In the genomic region with DNA sequence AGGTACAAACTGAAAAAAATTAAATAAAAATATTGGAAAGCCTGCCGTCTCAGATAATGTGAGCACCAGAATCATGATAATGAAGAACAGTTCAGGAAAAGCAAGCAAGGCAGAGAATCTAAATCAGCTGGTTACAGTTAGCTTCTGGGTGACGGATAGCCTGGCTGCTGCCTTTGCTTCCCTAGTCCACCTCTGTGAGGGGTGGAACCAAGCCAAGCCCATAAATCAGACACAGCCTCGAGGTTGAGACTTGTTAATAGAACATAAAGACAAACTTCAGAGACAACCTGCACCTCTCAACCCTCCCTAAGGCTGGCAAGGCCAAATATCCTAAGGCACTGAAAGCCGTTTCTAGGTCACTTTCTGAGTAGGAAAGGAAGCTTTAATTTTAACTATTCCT, we compare ENCODE assay signal across 19 cellular contexts.
DNase-seq lines count a peak whose midpoint lies in the region; ATAC-seq and TF ChIP-seq lines count a peak whose summit lies in the region.
"Had no signal": no experiment of that assay in that cellular context is flagged by ENCODE, and none has a peak within 500 bp of the region (broad histone marks: within the 10 kb centered on the region; RNA-seq: fewer than 3 reads in every experiment).

No MANE protein-coding gene starts in this region.

- H3K4me1 Mint-ChIP-seq in CD4-positive, alpha-beta memory T cell, result peaks cover 5 to 10% (median 7%) of the 10 kb centered on the region in 4 donors
- H3K4me1 Mint-ChIP-seq: H9 had no signal

- H3K9me3 ChIP-seq in OCI-LY7 (ENCODE audit: low read length) (0 out of 2 replicates have a peak, but pooled peaks cover 5% of the 10 kb centered on the region), testis (no peaks in the 10 kb centered on the region)
- no peaks in the 10 kb centered on the region for H3K9me3 ChIP-seq in CD4-positive, alpha-beta memory T cell (ENCODE audit: control insufficient read depth in 1 of 2, low read length in 2 of 2)
- H3K9me3 ChIP-seq: neutrophil had no signal

- no peak overlapping the region for H3K4me3 Mint-ChIP-seq in CD4-positive, alpha-beta memory T cell
- H3K4me3 Mint-ChIP-seq: effector memory CD8-positive, alpha-beta T cell; H9; T-helper 2 cell treated with Interferon-gamma antibody and Interleukin-4, amounts not matched to agents 5 μg/mL and 100 μg/mL, for 36 hours had no signal

- H3K27ac Mint-ChIP-seq in CD4-positive, alpha-beta memory T cell, result no peak overlapping the region
- H3K27ac Mint-ChIP-seq: brain; effector memory CD8-positive, alpha-beta T cell; H9; T-helper 2 cell treated with Interferon-gamma antibody and Interleukin-4, amounts not matched to agents 5 μg/mL and 100 μg/mL, for 36 hours had no signal

- H3K4me3 ChIP-seq in OCI-LY7 (ENCODE audit: low read depth, low read length, poor library complexity, severe bottlenecking) (no peak overlapping the region), testis (no peak overlapping the region)
- H3K4me3 ChIP-seq in CD4-positive, alpha-beta memory T cell (ENCODE audit: low read length in 2 of 2), result no peak overlapping the region
- H3K4me3 ChIP-seq: smooth muscle cell had no signal

- H3K27me3 Mint-ChIP-seq in CD4-positive, alpha-beta memory T cell, result no peaks in the 10 kb centered on the region

- no peaks in the 10 kb centered on the region for H4K20me1 ChIP-seq in OCI-LY7 (ENCODE audit: insufficient read depth, low read length)

- no peak for ATAC-seq in HG03108 (IDR thresholded peaks at IDR 0.05; ENCODE audit: unreplicated experiment)
- ATAC-seq: effector memory CD8-positive, alpha-beta T cell had no signal

- no peaks in the 10 kb centered on the region for H3K9me2 ChIP-seq in OCI-LY7 (ENCODE audit: insufficient read depth, low read length)

- H3K27ac ChIP-seq in OCI-LY7 (ENCODE audit: low read depth, low read length, poor library complexity, severe bottlenecking) (no peak overlapping the region), epithelial cell of prostate (peak overlapping the region; percentile 11), testis (no peak overlapping the region)
- no peak overlapping the region for H3K27ac ChIP-seq in CD4-positive, alpha-beta memory T cell (ENCODE audit: low read depth, low read length)
- H3K27ac ChIP-seq: neutrophil had no signal

- no peak overlapping the region for H3K4me2 ChIP-seq in OCI-LY7 (ENCODE audit: low read length)
- H3K4me2 ChIP-seq: smooth muscle cell had no signal

- H3K36me3 ChIP-seq in OCI-LY7 (ENCODE audit: insufficient read depth, low read length) (no peaks in the 10 kb centered on the region), testis (ENCODE audit: low read depth, missing control alignments) (no peaks in the 10 kb centered on the region)
- no peaks in the 10 kb centered on the region for H3K36me3 ChIP-seq in CD4-positive, alpha-beta memory T cell (ENCODE audit: insufficient read depth, low read length)
- H3K36me3 ChIP-seq: neutrophil had no signal

- CTCF ChIA-PET in OCI-LY7 (lab: Charles Lee; ENCODE audit: unreplicated experiment), result no interaction called here
- CTCF ChIA-PET in CD4-positive, alpha-beta memory T cell (lab: Charles Lee; ENCODE audit: partially characterized antibody), result interaction anchor here (0.7 to 1.3 kb wide), 2 partner anchors 338 to 616 kb away, joined by 3 to 4 read pairs; no protein-coding TSS in a partner anchor

- no peaks in the 10 kb centered on the region for H3K27me3 ChIP-seq in testis
- no peaks in the 10 kb centered on the region for H3K27me3 ChIP-seq in CD4-positive, alpha-beta memory T cell (ENCODE audit: insufficient read depth, low read length)
- H3K27me3 ChIP-seq: neutrophil had no signal

- no peak for TF ChIP-seq CTCF in OCI-LY7 (conservative IDR thresholded peaks at IDR 0.05; ENCODE audit: low read length)
- TF ChIP-seq CTCF in testis (IDR thresholded peaks at IDR 0.05), result no peak

- WGBS in testis, 2 donors, result 26 to 35% methylated on average over 4 of the region's 4 CpGs

- H3K79me2 ChIP-seq in OCI-LY7 (ENCODE audit: insufficient read depth, low read depth, low read length), result no peaks in the 10 kb centered on the region

- H3K36me3 Mint-ChIP-seq in CD4-positive, alpha-beta memory T cell, result peaks cover 0 to 3% of the 10 kb centered on the region in 2 donors
- H3K36me3 Mint-ChIP-seq: brain had no signal

- intact Hi-C loops in OCI-LY7 (cut with micrococcal nuclease; ENCODE audit: unreplicated experiment) (no loop called here), testis (cut with DNase I; ENCODE audit: low total_unique reads) (no loop called here)
- intact Hi-C loops in CD4-positive, alpha-beta memory T cell (cut with micrococcal nuclease), result no loop called here

- no TSS peak for BruUV-seq in OCI-LY7 (replicated peaks; lab: Mats Ljungman, UMichigan)

- DNase-seq in NCI-H146 (lab: John Stamatoyannopoulos, UW), result peak; percentile 23
- no peak for DNase-seq in NCI-H146 treated with DMSO at 0.1 percent for 48 hours (lab: John Stamatoyannopoulos, UW; ENCODE audit: unreplicated experiment)
- no peak for DNase-seq in OCI-LY7 (ENCODE audit: low spot score)
- peak; percentile 41 for DNase-seq in epithelial cell of prostate (ENCODE audit: low read depth, low spot score)
- peak; percentile 13 for DNase-seq in testis
- no peak for DNase-seq in CD1c-positive myeloid dendritic cell (ENCODE audit: extremely low spot score)
- no peak for DNase-seq in CD4-positive, alpha-beta memory T cell
- DNase-seq: activated CD4-positive, alpha-beta T cell treated with anti-CD3 and anti-CD28 coated beads, Interleukin-2, amount 50 U/mL, for 48 hours; activated effector memory CD4-positive, alpha-beta T cell treated with Interleukin-2 at 50 U/mL for 16 hours; DMS79; effector memory CD8-positive, alpha-beta T cell; glutamatergic neuron; H9; NCI-H1694 treated with DMSO at 0.1 percent for 48 hours had no signal

- TF ChIP-seq POLR2A in testis (IDR thresholded peaks at IDR 0.05), result no peak

- H3K4me1 ChIP-seq in OCI-LY7 (ENCODE audit: insufficient read depth, low read length, poor library complexity, severe bottlenecking), result no peaks in the 10 kb centered on the region
- H3K4me1 ChIP-seq in testis, result no peaks in the 10 kb centered on the region
- H3K4me1 ChIP-seq in CD4-positive, alpha-beta memory T cell (ENCODE audit: insufficient read depth, low read length), result peaks cover 11% of the 10 kb centered on the region

- POLR2A ChIA-PET in OCI-LY7 (lab: Charles Lee), result interaction anchor here (0.8 kb wide), 1 partner anchor 27 kb away, joined by 3 read pairs; no protein-coding TSS in a partner anchor
- POLR2A ChIA-PET in CD4-positive, alpha-beta memory T cell (lab: Charles Lee; ENCODE audit: partially characterized antibody), result no interaction called here

- no peaks in the 10 kb centered on the region for H3K9me3 Mint-ChIP-seq in CD4-positive, alpha-beta memory T cell
- H3K9me3 Mint-ChIP-seq: effector memory CD8-positive, alpha-beta T cell; H9 had no signal

- H2AFZ ChIP-seq in OCI-LY7 (ENCODE audit: low read length), result 0 out of 2 replicates have a peak overlapping the region, but pooled peaks have one; percentile 31

Comparison
In these comparisons a context has a peak if more than half of its experiments do, and no peak if none do; other contexts are left out.
1. DNase-seq: peak in NCI-H146 (single experiment), epithelial cell of prostate (single experiment) and testis (single experiment); none in NCI-H146 treated with DMSO at 0.1 percent for 48 hours (single experiment), OCI-LY7 (single experiment), CD1c-positive myeloid dendritic cell (single experiment) and CD4-positive, alpha-beta memory T cell (0 of 5).